ENCODE assay signal across 1 cellular context in the genomic region with DNA sequence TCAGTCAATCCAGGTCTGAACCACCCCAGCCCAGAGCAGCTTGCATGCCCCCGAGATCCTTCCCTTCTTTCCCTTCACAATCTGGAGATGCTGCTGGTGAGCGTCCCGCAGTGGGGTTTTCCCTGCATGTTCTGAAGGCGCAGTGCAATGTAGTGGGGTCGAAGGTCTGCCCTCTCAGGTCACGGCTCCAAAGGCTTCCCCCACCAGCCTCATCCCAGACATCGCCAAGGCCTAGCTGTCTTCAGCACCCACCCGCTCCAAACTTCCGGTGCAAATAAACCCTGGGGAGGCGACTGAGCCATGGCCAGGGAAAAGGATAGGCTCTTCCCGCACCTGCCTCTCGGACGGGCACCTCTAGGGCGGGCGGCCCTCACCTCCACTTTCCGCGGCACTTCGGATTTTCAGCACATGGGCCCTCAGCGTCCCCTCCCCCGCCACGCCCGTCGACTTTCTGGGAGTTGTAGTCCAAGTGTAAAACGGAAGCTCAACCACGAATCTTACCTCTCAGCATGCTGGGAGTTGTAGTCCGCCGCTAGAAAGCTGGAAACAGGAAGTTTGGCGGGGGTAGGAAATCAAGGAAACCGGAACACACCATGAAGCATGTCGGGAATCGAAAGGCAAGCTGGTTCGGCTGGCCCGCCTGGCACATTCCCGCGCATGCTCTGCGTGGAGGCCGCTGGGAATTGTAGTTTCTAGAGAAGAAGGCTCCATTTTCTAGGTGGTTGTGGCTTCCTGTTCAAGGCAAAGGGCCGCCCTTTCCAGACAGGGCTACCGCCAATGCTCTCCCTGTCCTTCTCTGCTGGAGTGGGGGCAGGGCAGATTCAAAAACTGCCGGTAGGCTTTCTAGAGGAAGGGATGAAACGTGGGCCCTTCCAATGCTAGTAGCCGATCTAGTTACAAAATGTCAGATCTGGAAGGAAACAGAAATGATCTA.
TF ChIP-seq lines count a peak whose summit lies in the region.

A gene (minus strand): TSS at position 410 of the 934 bp plus-strand sequence. CDS start 2,384 bp downstream, outside the sequence.

TF ChIP-seq in HepG2, 621 proteins besides CTCF, POLR2A, EP300 and RAD21 (continued from another document and continues in another):
- TF ChIP-seq, protein P1, sequence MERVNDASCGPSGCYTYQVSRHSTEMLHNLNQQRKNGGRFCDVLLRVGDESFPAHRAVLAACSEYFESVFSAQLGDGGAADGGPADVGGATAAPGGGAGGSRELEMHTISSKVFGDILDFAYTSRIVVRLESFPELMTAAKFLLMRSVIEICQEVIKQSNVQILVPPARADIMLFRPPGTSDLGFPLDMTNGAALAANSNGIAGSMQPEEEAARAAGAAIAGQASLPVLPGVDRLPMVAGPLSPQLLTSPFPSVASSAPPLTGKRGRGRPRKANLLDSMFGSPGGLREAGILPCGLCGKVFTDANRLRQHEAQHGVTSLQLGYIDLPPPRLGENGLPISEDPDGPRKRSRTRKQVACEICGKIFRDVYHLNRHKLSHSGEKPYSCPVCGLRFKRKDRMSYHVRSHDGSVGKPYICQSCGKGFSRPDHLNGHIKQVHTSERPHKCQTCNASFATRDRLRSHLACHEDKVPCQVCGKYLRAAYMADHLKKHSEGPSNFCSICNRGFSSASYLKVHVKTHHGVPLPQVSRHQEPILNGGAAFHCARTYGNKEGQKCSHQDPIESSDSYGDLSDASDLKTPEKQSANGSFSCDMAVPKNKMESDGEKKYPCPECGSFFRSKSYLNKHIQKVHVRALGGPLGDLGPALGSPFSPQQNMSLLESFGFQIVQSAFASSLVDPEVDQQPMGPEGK (CRISPR knock-in tag; IDR thresholded peaks at IDR 0.05): peak; percentile 87
- TF ChIP-seq, protein P2, sequence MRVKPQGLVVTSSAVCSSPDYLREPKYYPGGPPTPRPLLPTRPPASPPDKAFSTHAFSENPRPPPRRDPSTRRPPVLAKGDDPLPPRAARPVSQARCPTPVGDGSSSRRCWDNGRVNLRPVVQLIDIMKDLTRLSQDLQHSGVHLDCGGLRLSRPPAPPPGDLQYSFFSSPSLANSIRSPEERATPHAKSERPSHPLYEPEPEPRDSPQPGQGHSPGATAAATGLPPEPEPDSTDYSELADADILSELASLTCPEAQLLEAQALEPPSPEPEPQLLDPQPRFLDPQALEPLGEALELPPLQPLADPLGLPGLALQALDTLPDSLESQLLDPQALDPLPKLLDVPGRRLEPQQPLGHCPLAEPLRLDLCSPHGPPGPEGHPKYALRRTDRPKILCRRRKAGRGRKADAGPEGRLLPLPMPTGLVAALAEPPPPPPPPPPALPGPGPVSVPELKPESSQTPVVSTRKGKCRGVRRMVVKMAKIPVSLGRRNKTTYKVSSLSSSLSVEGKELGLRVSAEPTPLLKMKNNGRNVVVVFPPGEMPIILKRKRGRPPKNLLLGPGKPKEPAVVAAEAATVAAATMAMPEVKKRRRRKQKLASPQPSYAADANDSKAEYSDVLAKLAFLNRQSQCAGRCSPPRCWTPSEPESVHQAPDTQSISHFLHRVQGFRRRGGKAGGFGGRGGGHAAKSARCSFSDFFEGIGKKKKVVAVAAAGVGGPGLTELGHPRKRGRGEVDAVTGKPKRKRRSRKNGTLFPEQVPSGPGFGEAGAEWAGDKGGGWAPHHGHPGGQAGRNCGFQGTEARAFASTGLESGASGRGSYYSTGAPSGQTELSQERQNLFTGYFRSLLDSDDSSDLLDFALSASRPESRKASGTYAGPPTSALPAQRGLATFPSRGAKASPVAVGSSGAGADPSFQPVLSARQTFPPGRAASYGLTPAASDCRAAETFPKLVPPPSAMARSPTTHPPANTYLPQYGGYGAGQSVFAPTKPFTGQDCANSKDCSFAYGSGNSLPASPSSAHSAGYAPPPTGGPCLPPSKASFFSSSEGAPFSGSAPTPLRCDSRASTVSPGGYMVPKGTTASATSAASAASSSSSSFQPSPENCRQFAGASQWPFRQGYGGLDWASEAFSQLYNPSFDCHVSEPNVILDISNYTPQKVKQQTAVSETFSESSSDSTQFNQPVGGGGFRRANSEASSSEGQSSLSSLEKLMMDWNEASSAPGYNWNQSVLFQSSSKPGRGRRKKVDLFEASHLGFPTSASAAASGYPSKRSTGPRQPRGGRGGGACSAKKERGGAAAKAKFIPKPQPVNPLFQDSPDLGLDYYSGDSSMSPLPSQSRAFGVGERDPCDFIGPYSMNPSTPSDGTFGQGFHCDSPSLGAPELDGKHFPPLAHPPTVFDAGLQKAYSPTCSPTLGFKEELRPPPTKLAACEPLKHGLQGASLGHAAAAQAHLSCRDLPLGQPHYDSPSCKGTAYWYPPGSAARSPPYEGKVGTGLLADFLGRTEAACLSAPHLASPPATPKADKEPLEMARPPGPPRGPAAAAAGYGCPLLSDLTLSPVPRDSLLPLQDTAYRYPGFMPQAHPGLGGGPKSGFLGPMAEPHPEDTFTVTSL (CRISPR knock-in tag; IDR thresholded peaks at IDR 0.05; ENCODE audit: borderline replicate concordance): no peak
- peak; percentile 33; the same call in 1 of the 2 replicates for TF ChIP-seq ZNF766 (CRISPR knock-in tag; IDR thresholded peaks at IDR 0.05; ENCODE audit: borderline replicate concordance)
- peak; percentile 89; the same call in 1 of the 2 replicates for TF ChIP-seq PHF21A (CRISPR knock-in tag; IDR thresholded peaks at IDR 0.05)
- no peak for TF ChIP-seq GTF2F1 (IDR thresholded peaks at IDR 0.05; ENCODE audit: low read length)
- no peak for TF ChIP-seq ZNF672 (CRISPR knock-in tag; IDR thresholded peaks at IDR 0.05)
- peak; percentile 97 for TF ChIP-seq DMAP1 (CRISPR knock-in tag; IDR thresholded peaks at IDR 0.05)
- TF ChIP-seq RBAK (CRISPR knock-in tag; IDR thresholded peaks at IDR 0.05): no peak
- TF ChIP-seq ZNF567 (CRISPR knock-in tag; IDR thresholded peaks at IDR 0.05; ENCODE audit: borderline replicate concordance): no peak; the same call in 1 of the 2 replicates
- no peak for TF ChIP-seq BRCA1 (CRISPR knock-in tag; IDR thresholded peaks at IDR 0.05)
- TF ChIP-seq, protein P3, sequence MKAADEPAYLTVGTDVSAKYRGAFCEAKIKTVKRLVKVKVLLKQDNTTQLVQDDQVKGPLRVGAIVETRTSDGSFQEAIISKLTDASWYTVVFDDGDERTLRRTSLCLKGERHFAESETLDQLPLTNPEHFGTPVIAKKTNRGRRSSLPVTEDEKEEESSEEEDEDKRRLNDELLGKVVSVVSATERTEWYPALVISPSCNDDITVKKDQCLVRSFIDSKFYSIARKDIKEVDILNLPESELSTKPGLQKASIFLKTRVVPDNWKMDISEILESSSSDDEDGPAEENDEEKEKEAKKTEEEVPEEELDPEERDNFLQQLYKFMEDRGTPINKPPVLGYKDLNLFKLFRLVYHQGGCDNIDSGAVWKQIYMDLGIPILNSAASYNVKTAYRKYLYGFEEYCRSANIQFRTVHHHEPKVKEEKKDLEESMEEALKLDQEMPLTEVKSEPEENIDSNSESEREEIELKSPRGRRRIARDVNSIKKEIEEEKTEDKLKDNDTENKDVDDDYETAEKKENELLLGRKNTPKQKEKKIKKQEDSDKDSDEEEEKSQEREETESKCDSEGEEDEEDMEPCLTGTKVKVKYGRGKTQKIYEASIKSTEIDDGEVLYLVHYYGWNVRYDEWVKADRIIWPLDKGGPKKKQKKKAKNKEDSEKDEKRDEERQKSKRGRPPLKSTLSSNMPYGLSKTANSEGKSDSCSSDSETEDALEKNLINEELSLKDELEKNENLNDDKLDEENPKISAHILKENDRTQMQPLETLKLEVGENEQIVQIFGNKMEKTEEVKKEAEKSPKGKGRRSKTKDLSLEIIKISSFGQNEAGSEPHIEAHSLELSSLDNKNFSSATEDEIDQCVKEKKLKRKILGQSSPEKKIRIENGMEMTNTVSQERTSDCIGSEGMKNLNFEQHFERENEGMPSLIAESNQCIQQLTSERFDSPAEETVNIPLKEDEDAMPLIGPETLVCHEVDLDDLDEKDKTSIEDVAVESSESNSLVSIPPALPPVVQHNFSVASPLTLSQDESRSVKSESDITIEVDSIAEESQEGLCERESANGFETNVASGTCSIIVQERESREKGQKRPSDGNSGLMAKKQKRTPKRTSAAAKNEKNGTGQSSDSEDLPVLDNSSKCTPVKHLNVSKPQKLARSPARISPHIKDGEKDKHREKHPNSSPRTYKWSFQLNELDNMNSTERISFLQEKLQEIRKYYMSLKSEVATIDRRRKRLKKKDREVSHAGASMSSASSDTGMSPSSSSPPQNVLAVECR (CRISPR knock-in tag; IDR thresholded peaks at IDR 0.05; ENCODE audit: borderline replicate concordance): peak; percentile 97
- no peak for TF ChIP-seq ZNF816 (CRISPR knock-in tag; IDR thresholded peaks at IDR 0.05; ENCODE audit: borderline replicate concordance)
- no peak for TF ChIP-seq CC2D1A (CRISPR knock-in tag; IDR thresholded peaks at IDR 0.05)
- TF ChIP-seq NBN (conservative IDR thresholded peaks at IDR 0.05): no peak
- TF ChIP-seq, protein P4, sequence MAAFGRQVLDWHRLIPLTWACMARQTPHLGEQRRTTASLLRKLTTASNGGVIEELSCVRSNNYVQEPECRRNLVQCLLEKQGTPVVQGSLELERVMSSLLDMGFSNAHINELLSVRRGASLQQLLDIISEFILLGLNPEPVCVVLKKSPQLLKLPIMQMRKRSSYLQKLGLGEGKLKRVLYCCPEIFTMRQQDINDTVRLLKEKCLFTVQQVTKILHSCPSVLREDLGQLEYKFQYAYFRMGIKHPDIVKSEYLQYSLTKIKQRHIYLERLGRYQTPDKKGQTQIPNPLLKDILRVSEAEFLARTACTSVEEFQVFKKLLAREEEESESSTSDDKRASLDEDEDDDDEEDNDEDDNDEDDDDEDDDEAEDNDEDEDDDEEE (CRISPR knock-in tag; IDR thresholded peaks at IDR 0.05): no peak
- TF ChIP-seq, protein P5, sequence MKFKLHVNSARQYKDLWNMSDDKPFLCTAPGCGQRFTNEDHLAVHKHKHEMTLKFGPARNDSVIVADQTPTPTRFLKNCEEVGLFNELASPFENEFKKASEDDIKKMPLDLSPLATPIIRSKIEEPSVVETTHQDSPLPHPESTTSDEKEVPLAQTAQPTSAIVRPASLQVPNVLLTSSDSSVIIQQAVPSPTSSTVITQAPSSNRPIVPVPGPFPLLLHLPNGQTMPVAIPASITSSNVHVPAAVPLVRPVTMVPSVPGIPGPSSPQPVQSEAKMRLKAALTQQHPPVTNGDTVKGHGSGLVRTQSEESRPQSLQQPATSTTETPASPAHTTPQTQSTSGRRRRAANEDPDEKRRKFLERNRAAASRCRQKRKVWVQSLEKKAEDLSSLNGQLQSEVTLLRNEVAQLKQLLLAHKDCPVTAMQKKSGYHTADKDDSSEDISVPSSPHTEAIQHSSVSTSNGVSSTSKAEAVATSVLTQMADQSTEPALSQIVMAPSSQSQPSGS (CRISPR knock-in tag; IDR thresholded peaks at IDR 0.05): peak; percentile 81
- TF ChIP-seq TCF7L2 (IDR thresholded peaks at IDR 0.05; ENCODE audit: low read depth, low read length): no peak
- TF ChIP-seq MAFF (IDR thresholded peaks at IDR 0.05; ENCODE audit: low read depth, low read length): no peak
- peak; percentile 93 for TF ChIP-seq GABPA (IDR thresholded peaks at IDR 0.05; ENCODE audit: low read depth, low read length)
- peak; percentile 99 for TF ChIP-seq GABPA (CRISPR knock-in tag; IDR thresholded peaks at IDR 0.05; ENCODE audit: low read depth)
- TF ChIP-seq EHMT2 (IDR thresholded peaks at IDR 0.05; ENCODE audit: borderline replicate concordance, low read depth, low read length): no peak
- TF ChIP-seq, protein P6, sequence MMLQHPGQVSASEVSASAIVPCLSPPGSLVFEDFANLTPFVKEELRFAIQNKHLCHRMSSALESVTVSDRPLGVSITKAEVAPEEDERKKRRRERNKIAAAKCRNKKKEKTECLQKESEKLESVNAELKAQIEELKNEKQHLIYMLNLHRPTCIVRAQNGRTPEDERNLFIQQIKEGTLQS (CRISPR knock-in tag; IDR thresholded peaks at IDR 0.05): peak; percentile 22; the same call in 1 of the 2 replicates
- TF ChIP-seq ZNF598 (CRISPR knock-in tag; IDR thresholded peaks at IDR 0.05; ENCODE audit: borderline replicate concordance): peak; percentile 94; the same call in 1 of the 2 replicates
- TF ChIP-seq, protein P7, sequence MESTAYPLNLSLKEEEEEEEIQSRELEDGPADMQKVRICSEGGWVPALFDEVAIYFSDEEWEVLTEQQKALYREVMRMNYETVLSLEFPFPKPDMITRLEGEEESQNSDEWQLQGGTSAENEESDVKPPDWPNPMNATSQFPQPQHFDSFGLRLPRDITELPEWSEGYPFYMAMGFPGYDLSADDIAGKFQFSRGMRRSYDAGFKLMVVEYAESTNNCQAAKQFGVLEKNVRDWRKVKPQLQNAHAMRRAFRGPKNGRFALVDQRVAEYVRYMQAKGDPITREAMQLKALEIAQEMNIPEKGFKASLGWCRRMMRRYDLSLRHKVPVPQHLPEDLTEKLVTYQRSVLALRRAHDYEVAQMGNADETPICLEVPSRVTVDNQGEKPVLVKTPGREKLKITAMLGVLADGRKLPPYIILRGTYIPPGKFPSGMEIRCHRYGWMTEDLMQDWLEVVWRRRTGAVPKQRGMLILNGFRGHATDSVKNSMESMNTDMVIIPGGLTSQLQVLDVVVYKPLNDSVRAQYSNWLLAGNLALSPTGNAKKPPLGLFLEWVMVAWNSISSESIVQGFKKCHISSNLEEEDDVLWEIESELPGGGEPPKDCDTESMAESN (CRISPR knock-in tag; conservative IDR thresholded peaks at IDR 0.05): peak; percentile 92
- no peak for TF ChIP-seq HNRNPUL1 (IDR thresholded peaks at IDR 0.05; ENCODE audit: low read depth, low read length)
- TF ChIP-seq, protein P8, sequence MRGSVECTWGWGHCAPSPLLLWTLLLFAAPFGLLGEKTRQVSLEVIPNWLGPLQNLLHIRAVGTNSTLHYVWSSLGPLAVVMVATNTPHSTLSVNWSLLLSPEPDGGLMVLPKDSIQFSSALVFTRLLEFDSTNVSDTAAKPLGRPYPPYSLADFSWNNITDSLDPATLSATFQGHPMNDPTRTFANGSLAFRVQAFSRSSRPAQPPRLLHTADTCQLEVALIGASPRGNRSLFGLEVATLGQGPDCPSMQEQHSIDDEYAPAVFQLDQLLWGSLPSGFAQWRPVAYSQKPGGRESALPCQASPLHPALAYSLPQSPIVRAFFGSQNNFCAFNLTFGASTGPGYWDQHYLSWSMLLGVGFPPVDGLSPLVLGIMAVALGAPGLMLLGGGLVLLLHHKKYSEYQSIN (CRISPR knock-in tag; IDR thresholded peaks at IDR 0.05; ENCODE audit: borderline replicate concordance): no peak
- TF ChIP-seq ASH2L (IDR thresholded peaks at IDR 0.05; ENCODE audit: insufficient read length, low read depth, low read length): peak; percentile 85
- TF ChIP-seq HDAC1 (CRISPR knock-in tag; IDR thresholded peaks at IDR 0.05): peak; percentile 94
- no peak for TF ChIP-seq NFRKB (IDR thresholded peaks at IDR 0.05)
- TF ChIP-seq, protein P9, sequence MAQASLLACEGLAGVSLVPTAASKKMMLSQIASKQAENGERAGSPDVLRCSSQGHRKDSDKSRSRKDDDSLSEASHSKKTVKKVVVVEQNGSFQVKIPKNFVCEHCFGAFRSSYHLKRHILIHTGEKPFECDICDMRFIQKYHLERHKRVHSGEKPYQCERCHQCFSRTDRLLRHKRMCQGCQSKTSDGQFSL (CRISPR knock-in tag; IDR thresholded peaks at IDR 0.05): 0 out of 2 replicates have a peak, but pooled peaks have one; percentile 24
- no peak for TF ChIP-seq ZNF879 (CRISPR knock-in tag; IDR thresholded peaks at IDR 0.05)
- TF ChIP-seq MAF1 (CRISPR knock-in tag; IDR thresholded peaks at IDR 0.05; ENCODE audit: borderline replicate concordance): 0 out of 2 replicates have a peak, but pooled peaks have one; percentile 33
- peak; percentile 78 for TF ChIP-seq KMT2A (CRISPR knock-in tag; IDR thresholded peaks at IDR 0.05)
- TF ChIP-seq FOXA3 (CRISPR knock-in tag; IDR thresholded peaks at IDR 0.05): peak; percentile 61; the same call in 1 of the 2 replicates
- TF ChIP-seq STAT5B (CRISPR knock-in tag; IDR thresholded peaks at IDR 0.05): 0 out of 2 replicates have a peak, but pooled peaks have one; percentile 29
- no peak for TF ChIP-seq CHD4 (IDR thresholded peaks at IDR 0.05; ENCODE audit: borderline replicate concordance, low read length)
- TF ChIP-seq MATR3 (CRISPR knock-in tag; IDR thresholded peaks at IDR 0.05): no peak
- TF ChIP-seq, protein P10, sequence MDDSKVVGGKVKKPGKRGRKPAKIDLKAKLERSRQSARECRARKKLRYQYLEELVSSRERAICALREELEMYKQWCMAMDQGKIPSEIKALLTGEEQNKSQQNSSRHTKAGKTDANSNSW (CRISPR knock-in tag; IDR thresholded peaks at IDR 0.05; ENCODE audit: borderline replicate concordance): peak; percentile 57; the same call in 1 of the 2 replicates
- no peak; the same call in 1 of the 2 replicates for TF ChIP-seq ZNF121 (CRISPR knock-in tag; IDR thresholded peaks at IDR 0.05)
